24 cellular contexts compared by ENCODE assay signal in the genomic region with DNA sequence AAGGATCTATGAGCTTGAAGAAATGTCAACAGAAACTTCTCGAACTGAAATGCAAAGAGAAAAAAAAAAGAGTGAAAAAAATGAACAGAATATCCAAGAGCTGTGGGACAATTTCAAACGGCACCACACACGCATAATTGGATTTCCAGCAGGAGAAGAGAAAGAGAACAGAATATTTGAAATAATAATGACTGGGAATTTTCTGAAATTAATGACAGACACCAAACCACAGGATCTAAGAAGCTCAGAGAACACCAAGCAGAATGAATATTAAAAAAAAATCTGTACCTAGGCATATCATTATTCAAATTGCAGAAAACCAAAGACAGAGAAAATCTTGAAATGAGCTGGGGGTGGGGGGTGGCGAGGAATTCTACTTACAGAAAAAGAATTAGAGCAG.
"Had no signal": no experiment of that assay in that cellular context is flagged by ENCODE, and none has a peak within 500 bp of the region (broad histone marks: within the 10 kb centered on the region; RNA-seq: fewer than 3 reads in every experiment).

No MANE protein-coding gene starts in this region.

- H3K9me3 ChIP-seq: suprapubic skin, testis, thyroid gland, vagina had no signal

- H3K4me1 ChIP-seq: stomach, suprapubic skin, testis, thyroid gland, tibial artery, tibial nerve, transverse colon, upper lobe of left lung, upper lobe of right lung, uterus, vagina had no signal

- H3K4me3 ChIP-seq: stomach, suprapubic skin, testis, thoracic aorta, thyroid gland, tibial artery, tibial nerve, transverse colon, upper lobe of left lung, upper lobe of right lung, uterus, vagina had no signal

- H3K27me3 ChIP-seq: stomach, suprapubic skin, testis, thyroid gland, tibial artery, tibial nerve, transverse colon, upper lobe of left lung, upper lobe of right lung, uterus, vagina had no signal

- H3K27ac ChIP-seq: stomach, suprapubic skin, testis, thoracic aorta, thyroid gland, tibial artery, tibial nerve, transverse colon, upper lobe of left lung, upper lobe of right lung, uterus, vagina had no signal

- H3K36me3 ChIP-seq: suprapubic skin, thoracic aorta, thyroid gland, transverse colon, upper lobe of left lung, upper lobe of right lung, uterus, vagina had no signal

- DNase-seq: stimulated activated CD4-positive, alpha-beta T cell treated with anti-CD3 and anti-CD28 coated beads, Interleukin-2, amount 100 ng/mL, for 48 hours; stimulated activated CD4-positive, alpha-beta T cell treated with anti-CD3 and anti-CD28 coated beads, Interleukin-4, amount 100 ng/mL, for 1 hour; stimulated activated CD4-positive, alpha-beta T cell treated with anti-CD3 and anti-CD28 coated beads, Interleukin-4, amount 100 ng/mL, for 24 hours; stimulated activated CD4-positive, alpha-beta T cell treated with anti-CD3 and anti-CD28 coated beads, Interleukin-4, amount 100 ng/mL, for 4 hours; stimulated activated CD8-positive, alpha-beta memory T cell treated with anti-CD3 and anti-CD28 coated beads, Interleukin-4, amount 100 ng/mL, for 48 hours; stimulated activated naive B cell treated with anti-CD40 and anti-IgM and Interleukin-4, amounts not matched to agents 10 μg/mL and 1 μg/mL and 100 μg/mL, for 72 hours; stimulated activated naive CD4-positive, alpha-beta T cell; stimulated activated naive CD4-positive, alpha-beta T cell treated with Interleukin-2 at 50 U/mL for 16 hours; stimulated activated naive CD8-positive, alpha-beta T cell treated with anti-CD3 and anti-CD28 coated beads, Interleukin-15, amount 100 ng/mL, for 72 hours; stimulated activated naive CD8-positive, alpha-beta T cell treated with anti-CD3 and anti-CD28 coated beads, Interleukin-15, Interleukin-2, amounts not matched to agents 100 U/mL and 50 U/mL, for 24 hours; stomach; substantia nigra; testis; thyroid gland; tibial artery; transverse colon; trophoblast cell; upper lobe of left lung; upper lobe of right lung; uterus had no signal
